In the genomic region with DNA sequence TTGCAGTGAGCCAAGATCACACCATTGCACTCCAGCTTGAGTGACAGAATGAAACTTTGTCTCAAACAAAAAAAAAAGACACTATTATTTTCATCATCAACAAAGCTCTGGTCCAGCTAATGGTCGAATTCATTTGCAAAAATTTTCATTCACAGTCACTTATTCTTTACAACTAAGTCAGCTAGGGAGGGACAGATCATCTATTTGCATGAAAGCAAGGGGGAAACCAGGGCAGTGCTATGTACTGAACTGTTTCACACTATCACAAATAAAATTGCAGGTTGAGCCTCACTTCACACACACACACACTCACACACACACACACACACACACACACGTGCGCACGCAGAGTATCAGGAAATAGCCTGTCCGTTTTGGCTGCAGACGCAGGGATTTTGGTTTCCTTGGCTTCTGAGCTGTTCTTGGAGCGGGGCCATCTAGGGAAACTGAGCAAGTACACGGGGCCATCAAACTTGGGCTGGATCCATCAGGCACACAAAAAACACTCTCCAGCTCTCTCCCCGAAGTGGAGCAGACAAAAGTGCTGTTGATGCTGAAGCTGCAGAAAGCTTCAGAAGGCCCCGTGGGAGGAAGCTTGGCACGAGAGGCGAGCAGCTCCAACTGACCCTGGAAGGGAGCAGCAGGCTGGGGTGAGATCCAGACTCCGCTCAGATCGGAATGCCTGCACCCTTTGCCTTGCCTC, we compare ENCODE assay signal across 10 cellular contexts. TPM values are rescaled to one million over a fixed set of nuclear protein-coding genes. Genes with fewer than 3 reads are reported as not detected.
DNase-seq lines count a peak whose midpoint lies in the region; ATAC-seq and TF ChIP-seq lines count a peak whose summit lies in the region.
"Had no signal": no experiment of that assay in that cellular context is flagged by ENCODE, and none has a peak within 500 bp of the region (broad histone marks: within the 10 kb centered on the region; RNA-seq: fewer than 3 reads in every experiment).

No MANE protein-coding gene starts in this region.

- no peaks in the 10 kb centered on the region for H3F3A ChIP-seq in neural progenitor cell (ENCODE audit: low read depth)

- peak; percentile 8 for DNase-seq in AG04450 (ENCODE audit: low read depth, low spot score)
- DNase-seq in NCI-H446 treated with DMSO at 0.1 percent for 48 hours (lab: John Stamatoyannopoulos, UW) = peak; percentile 80
- DNase-seq in fibroblast of peridontal ligament (ENCODE audit: extremely low read depth) = peak; percentile 84
- no peak for DNase-seq in neural progenitor cell (ENCODE audit: low spot score)
- DNase-seq: CD8-positive, alpha-beta T cell had no signal

- peak overlapping the region; percentile 15 for H3K27ac Mint-ChIP-seq in neural progenitor cell
- H3K27ac Mint-ChIP-seq: CD8-positive, alpha-beta T cell had no signal

- H3K27me3 ChIP-seq in AG04450 (ENCODE audit: control insufficient read depth, insufficient read depth, low read length) (no peaks in the 10 kb centered on the region), neural progenitor cell (no peaks in the 10 kb centered on the region)
- H3K27me3 ChIP-seq: Peyer's patch had no signal

- no peak overlapping the region; the same call in 1 of the 2 replicates for H3K4me3 ChIP-seq in AG04450 (ENCODE audit: low read depth, low read length)
- H3K4me3 ChIP-seq in neural progenitor cell = no peak overlapping the region
- H3K4me3 ChIP-seq: Peyer's patch had no signal

- H3K4me1 ChIP-seq in neural progenitor cell = no peaks in the 10 kb centered on the region

- H3K4me2 ChIP-seq in neural progenitor cell = no peak overlapping the region

- H4K20me1 ChIP-seq in neural progenitor cell (ENCODE audit: low read depth) = no peaks in the 10 kb centered on the region

- H3K36me3 Mint-ChIP-seq in neural progenitor cell = no peaks in the 10 kb centered on the region
- H3K36me3 Mint-ChIP-seq: CD8-positive, alpha-beta T cell had no signal

- H3K27ac ChIP-seq in AG04450 (ENCODE audit: low read depth, low read length) (no peak overlapping the region), neural progenitor cell (no peak overlapping the region)
- H3K27ac ChIP-seq: Peyer's patch had no signal

- ATAC-seq in GM18909 (IDR thresholded peaks at IDR 0.05; ENCODE audit: poor library complexity, unreplicated experiment) (no peak), HG02763 (IDR thresholded peaks at IDR 0.05; ENCODE audit: unreplicated experiment) (no peak), HG03439 (IDR thresholded peaks at IDR 0.05; ENCODE audit: unreplicated experiment) (no peak), HG03196 (IDR thresholded peaks at IDR 0.05; ENCODE audit: unreplicated experiment) (no peak)
- ATAC-seq: CD8-positive, alpha-beta T cell had no signal

- no peaks in the 10 kb centered on the region for H3K36me3 ChIP-seq in neural progenitor cell
- H3K36me3 ChIP-seq: Peyer's patch had no signal

- H3K79me2 ChIP-seq in neural progenitor cell (ENCODE audit: low read depth) = no peaks in the 10 kb centered on the region

- POLR2A ChIA-PET in AG04450 (lab: Yijun Ruan, JAX) = interaction anchor here (0.7 kb wide), 2 partner anchors 25 to 31 kb away, joined by 4 to 6 read pairs; no protein-coding TSS in a partner anchor

- CTCF ChIA-PET in AG04450 (lab: Charles Lee) = interaction anchor here (0.7 kb wide), 2 partner anchors 12 to 439 kb away, joined by 4 to 7 read pairs; no protein-coding TSS in a partner anchor

- H3K9ac ChIP-seq in neural progenitor cell = no peak overlapping the region

- no peak overlapping the region for H3K4me3 Mint-ChIP-seq in neural progenitor cell
- H3K4me3 Mint-ChIP-seq: CD8-positive, alpha-beta T cell had no signal

- peak overlapping the region; percentile 46 for H2AFZ ChIP-seq in neural progenitor cell (replicated peaks)

- H3K9me3 ChIP-seq in AG04450 (ENCODE audit: control insufficient read depth, insufficient read depth, low read length) (no peaks in the 10 kb centered on the region; the same call in 1 of the 2 replicates), neural progenitor cell (ENCODE audit: low read depth) (no peaks in the 10 kb centered on the region)
- H3K9me3 ChIP-seq: Peyer's patch had no signal

- peaks cover 6% of the 10 kb centered on the region for H3K4me1 Mint-ChIP-seq in neural progenitor cell

- TF ChIP-seq CTCF in AG04450 (IDR thresholded peaks at IDR 0.05; ENCODE audit: low read depth, low read length) = no peak
- TF ChIP-seq CTCF in neural progenitor cell (IDR thresholded peaks at IDR 0.05) = no peak

- peaks cover 4% of the 10 kb centered on the region for H3K27me3 Mint-ChIP-seq in neural progenitor cell (ENCODE audit: insufficient read depth, low read depth)

- no peaks in the 10 kb centered on the region for H3K9me3 Mint-ChIP-seq in neural progenitor cell
- H3K9me3 Mint-ChIP-seq: CD8-positive, alpha-beta T cell had no signal

RNA-seq across cellular contexts. Expression of a gene that starts 44.3 kb away (rescaled TPM):
- polyA plus RNA-seq in AG04450 (2011; rRNA removed) = 23.2 and 28.2 TPM in 2 replicates
- polyA minus RNA-seq in AG04450 (2011; rRNA and poly(A)+ RNA removed) = 53.1 and 65.6 TPM in 2 replicates
- 39.9 and 44.9 TPM in 2 replicates for total RNA-seq in neural progenitor cell (ENCODE audit: low replicate concordance)
